ENCODE assay signal across 9 cellular contexts in the genomic region with DNA sequence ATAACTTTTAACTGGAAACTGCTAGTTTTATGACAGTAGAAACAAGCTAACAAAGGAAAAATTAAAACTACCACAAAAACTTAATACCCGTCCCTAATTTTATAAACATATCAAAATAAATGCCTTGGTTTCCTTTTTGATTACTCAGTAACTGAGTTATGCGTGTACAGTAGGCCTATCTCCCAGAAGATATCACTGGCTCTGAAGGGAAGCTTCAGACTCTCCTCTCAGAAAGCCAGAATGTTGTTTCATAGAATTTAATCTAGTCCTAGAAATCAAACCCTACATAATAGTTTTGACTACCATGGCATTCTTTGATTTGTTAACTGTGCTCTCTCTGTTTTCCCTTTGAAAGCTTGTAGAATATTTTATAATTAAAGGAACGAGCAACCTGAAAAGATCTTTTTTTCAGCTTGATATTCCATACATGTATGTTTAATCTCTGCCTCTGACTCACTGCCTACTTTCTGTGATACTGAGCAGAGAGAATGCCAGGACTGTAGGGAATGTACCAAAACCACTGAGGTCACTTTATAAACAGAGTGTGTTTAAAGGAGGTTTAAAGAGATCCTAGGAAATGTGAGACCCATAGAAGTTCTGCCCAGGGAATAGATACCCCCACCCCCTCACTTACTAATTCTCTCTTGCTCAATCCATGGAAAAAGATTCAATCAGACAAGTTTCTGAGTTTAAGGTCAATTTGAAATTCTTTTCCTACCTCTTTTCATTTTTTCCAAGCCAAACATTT.
DNase-seq lines count a peak whose midpoint lies in the region; ATAC-seq lines count a peak whose summit lies in the region.
"Had no signal": no experiment of that assay in that cellular context is flagged by ENCODE, and none has a peak within 500 bp of the region (broad histone marks: within the 10 kb centered on the region; RNA-seq: fewer than 3 reads in every experiment).

No MANE protein-coding gene starts in this region.

- no peak overlapping the region for H3K4me3 ChIP-seq in CD8-positive, alpha-beta memory T cell (ENCODE audit: low read length)

- no peak overlapping the region for H3K27ac ChIP-seq in CD8-positive, alpha-beta memory T cell (ENCODE audit: low read depth, low read length)

- no peaks in the 10 kb centered on the region for H3K36me3 ChIP-seq in CD8-positive, alpha-beta memory T cell (ENCODE audit: insufficient read depth, low read length)

- POLR2A ChIA-PET in CD8-positive, alpha-beta memory T cell (lab: Charles Lee), result no interaction called here

- no peaks in the 10 kb centered on the region for H3K9me3 ChIP-seq in CD8-positive, alpha-beta memory T cell (ENCODE audit: low read length)

- H3K4me3 Mint-ChIP-seq in CD8-positive, alpha-beta memory T cell, result no peak overlapping the region

- intact Hi-C loops in left cardiac atrium (cut with DNase I), result no loop called here

- peaks cover 0 to 10% (median 2%) of the 10 kb centered on the region in 5 donors for H3K9me3 Mint-ChIP-seq in CD8-positive, alpha-beta memory T cell

- H3K27me3 ChIP-seq in CD8-positive, alpha-beta memory T cell (ENCODE audit: insufficient read depth, low read length, poor library complexity, severe bottlenecking), result no peaks in the 10 kb centered on the region

- H3K27me3 Mint-ChIP-seq in CD8-positive, alpha-beta memory T cell, result no peaks in the 10 kb centered on the region

- DNase-seq in GM04503 (ENCODE audit: low read depth) (peak; percentile 88), amniotic epithelial cell (ENCODE audit: low read depth) (peak; percentile 99), left cardiac atrium (no peak), renal cortical epithelial cell (ENCODE audit: low read depth) (peak; percentile 99), NCI-H345 (lab: John Stamatoyannopoulos, UW) (no peak), NK-92 (lab: John Stamatoyannopoulos, UW; ENCODE audit: unreplicated experiment) (no peak)
- no peak for DNase-seq in CD8-positive, alpha-beta memory T cell
- DNase-seq: activated CD4-positive, alpha-beta T cell treated with anti-CD3 and anti-CD28 coated beads for 4 hours had no signal

- H3K4me1 ChIP-seq in CD8-positive, alpha-beta memory T cell (ENCODE audit: insufficient read depth, low read length), result no peaks in the 10 kb centered on the region

- no peak overlapping the region for H3K27ac Mint-ChIP-seq in CD8-positive, alpha-beta memory T cell

- CTCF ChIA-PET in CD8-positive, alpha-beta memory T cell (lab: Charles Lee), result no interaction called here

- H3K4me1 Mint-ChIP-seq in CD8-positive, alpha-beta memory T cell, result no peaks in the 10 kb centered on the region

- peak; percentile 78 to 98 for ATAC-seq in left cardiac atrium
- ATAC-seq in HG03196 (IDR thresholded peaks at IDR 0.05; ENCODE audit: unreplicated experiment), result no peak

- H3K36me3 Mint-ChIP-seq in CD8-positive, alpha-beta memory T cell, result no peaks in the 10 kb centered on the region

Comparison
In these comparisons a context has a peak if more than half of its experiments do, and no peak if none do; other contexts are left out.
1. DNase-seq: peak in GM04503 (single experiment), amniotic epithelial cell (single experiment) and renal cortical epithelial cell (single experiment); none in left cardiac atrium (single experiment), NCI-H345 (single experiment), CD8-positive, alpha-beta memory T cell (0 of 5) and NK-92 (single experiment).